15 cellular contexts compared by ENCODE assay signal in the genomic region with DNA sequence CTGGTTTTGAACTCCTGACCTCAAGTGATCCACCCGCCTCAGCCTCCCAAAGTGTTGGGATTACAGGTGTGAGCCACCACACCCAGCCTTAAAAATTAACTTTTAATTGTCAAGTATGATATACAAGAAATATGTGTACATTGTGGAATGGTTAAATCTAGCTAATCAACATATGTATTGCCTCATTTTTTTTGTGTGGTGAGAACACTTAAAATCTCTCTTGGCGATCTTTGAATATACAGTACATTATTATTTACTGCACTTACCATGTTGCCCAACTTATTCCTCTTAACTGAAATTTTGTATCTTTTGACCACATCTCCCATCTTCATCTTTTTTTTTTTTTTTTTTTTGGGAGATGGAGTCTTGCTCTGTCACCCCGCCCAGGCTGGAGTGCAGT. TPM values are rescaled to one million over a fixed set of nuclear protein-coding genes. Genes with fewer than 3 reads are reported as not detected.
A peak's percentile ranks its signal among the peaks of the same experiment; 100 is the strongest.
DNase-seq lines count a peak whose midpoint lies in the region; ATAC-seq and TF ChIP-seq lines count a peak whose summit lies in the region.
"Had no signal": no experiment of that assay in that cellular context is flagged by ENCODE, and none has a peak within 500 bp of the region (broad histone marks: within the 10 kb centered on the region; RNA-seq: fewer than 3 reads in every experiment).

No MANE protein-coding gene starts in this region.

- H3K79me2 ChIP-seq in PC-9 (ENCODE audit: low read depth) = peaks cover 84% of the 10 kb centered on the region

- BruUV-seq in Calu3 (replicated peaks; lab: Mats Ljungman, UMichigan) = no TSS peak
- no TSS peak for BruUV-seq in PC-9 (replicated peaks; lab: Mats Ljungman, UMichigan)

- no peak overlapping the region for H3K4me3 Mint-ChIP-seq in Calu3 (ENCODE audit: low read depth, unreplicated experiment)
- H3K4me3 Mint-ChIP-seq in immature natural killer cell = peak overlapping the region in 1 of 5 donors; percentile 7
- H3K4me3 Mint-ChIP-seq: B cell; stimulated activated naive CD8-positive, alpha-beta T cell treated with anti-CD3 and anti-CD28 coated beads, Interleukin-15, Interleukin-2, amounts not matched to agents 100 ng/mL and 50 ng/mL, for 24 hours had no signal

- peak overlapping the region; percentile 46 for H3K4me2 ChIP-seq in PC-9

- no peaks in the 10 kb centered on the region for H3K27me3 ChIP-seq in PC-9 (ENCODE audit: insufficient read depth, low read depth)
- H3K27me3 ChIP-seq in esophagus squamous epithelium = no peaks in the 10 kb centered on the region
- no peaks in the 10 kb centered on the region for H3K27me3 ChIP-seq in skeletal muscle tissue (ENCODE audit: control insufficient read depth in 3 of 3, insufficient read depth in 3 of 3, low read length in 3 of 3)

- H3K9ac ChIP-seq in skeletal muscle tissue (ENCODE audit: low read depth in 1 of 3, low read length in 3 of 3) = no peak overlapping the region

- H3K27me3 Mint-ChIP-seq in Calu3 (ENCODE audit: unreplicated experiment) (no peaks in the 10 kb centered on the region), immature natural killer cell (ENCODE audit: low read depth in 3 of 3) (peaks cover 0 to 4% (median 0%) of the 10 kb centered on the region in 3 donors)
- H3K27me3 Mint-ChIP-seq: B cell; stimulated activated naive CD8-positive, alpha-beta T cell treated with anti-CD3 and anti-CD28 coated beads, Interleukin-15, Interleukin-2, amounts not matched to agents 100 ng/mL and 50 ng/mL, for 24 hours had no signal

- DNase-seq in Calu3 = no peak
- DNase-seq in PC-9 = no peak
- no peak for DNase-seq in esophagus squamous epithelium (lab: John Stamatoyannopoulos, UW)
- no peak for DNase-seq in retina
- DNase-seq in immature natural killer cell = no peak
- DNase-seq: activated CD4-positive, alpha-beta T cell treated with anti-CD3 and anti-CD28 coated beads for 48 hours; DND-41; H7; NCI-H187 treated with DMSO at 0.1 percent for 48 hours; NCI-H524 had no signal

- ATAC-seq in GM18505 (IDR thresholded peaks at IDR 0.05; ENCODE audit: unreplicated experiment) (no peak), GM19035 (IDR thresholded peaks at IDR 0.05; ENCODE audit: unreplicated experiment) (no peak)

- H3K36me3 ChIP-seq in PC-9 (ENCODE audit: low read depth) = peaks cover 10% of the 10 kb centered on the region
- peaks cover 0 to 22% (median 0%) of the 10 kb centered on the region in 3 donors for H3K36me3 ChIP-seq in esophagus squamous epithelium
- H3K36me3 ChIP-seq in skeletal muscle tissue (ENCODE audit: control insufficient read depth in 3 of 3, insufficient read depth in 3 of 3, low read length in 3 of 3) = peaks cover 0 to 2% (median under 1%) of the 10 kb centered on the region in 3 donors

- H2AFZ ChIP-seq in PC-9 = no peak overlapping the region

- WGBS in esophagus squamous epithelium, 2 donors = 78 to 88% methylated on average over 2 to 3 of the region's 3 CpGs

- no peak for TF ChIP-seq POLR2A in esophagus squamous epithelium (IDR thresholded peaks at IDR 0.05)
- TF ChIP-seq POLR2A in GM18505 (IDR thresholded peaks at IDR 0.05; ENCODE audit: borderline replicate concordance, extremely low read depth, insufficient read depth, insufficient read length) = no peak

- peaks cover 87% of the 10 kb centered on the region for H3F3A ChIP-seq in PC-9 (ENCODE audit: insufficient read depth, low read depth)

- peaks cover 11% of the 10 kb centered on the region; the same call in 1 of the 2 replicates for H4K20me1 ChIP-seq in PC-9 (ENCODE audit: insufficient read depth)

- H3K9me3 ChIP-seq in PC-9 (ENCODE audit: insufficient read depth, low read depth) = no peaks in the 10 kb centered on the region
- no peaks in the 10 kb centered on the region for H3K9me3 ChIP-seq in esophagus squamous epithelium
- no peaks in the 10 kb centered on the region for H3K9me3 ChIP-seq in skeletal muscle tissue (ENCODE audit: control insufficient read depth in 3 of 3, low read length in 3 of 3)

- peaks cover 66% of the 10 kb centered on the region for H3K4me1 ChIP-seq in PC-9 (replicated peaks; ENCODE audit: insufficient read depth)
- peaks cover 7 to 77% (median 30%) of the 10 kb centered on the region in 3 donors for H3K4me1 ChIP-seq in esophagus squamous epithelium
- H3K4me1 ChIP-seq in skeletal muscle tissue (ENCODE audit: control insufficient read depth in 3 of 3, insufficient read depth in 3 of 3, low read length in 3 of 3) = peaks cover 31 to 50% (median 46%) of the 10 kb centered on the region in 3 donors

- H3K27ac Mint-ChIP-seq in Calu3 (ENCODE audit: unreplicated experiment) (peak overlapping the region; percentile 97), immature natural killer cell (peak overlapping the region in 2 of 6 donors; percentile 13 to 40)

- H3K4me3 ChIP-seq in PC-9 (no peak overlapping the region), esophagus squamous epithelium (no peak overlapping the region), skeletal muscle tissue (ENCODE audit: low read length in 3 of 3) (no peak overlapping the region)

- POLR2A ChIA-PET in PC-9 (lab: Charles Lee; ENCODE audit: unreplicated experiment) = no interaction called here

- peak overlapping the region; percentile 90 for H3K27ac ChIP-seq in PC-9
- peak overlapping the region; percentile 55 to 75 (median 69) for H3K27ac ChIP-seq in esophagus squamous epithelium
- peak overlapping the region; percentile 16 for H3K27ac ChIP-seq in skeletal muscle tissue (ENCODE audit: low read depth, low read length)

- H3K36me3 Mint-ChIP-seq in Calu3 (ENCODE audit: insufficient read depth, unreplicated experiment) (peaks cover 40% of the 10 kb centered on the region), immature natural killer cell (peaks cover 0 to 10% (median 0%) of the 10 kb centered on the region in 3 donors)

- H3K9me3 Mint-ChIP-seq in Calu3 (ENCODE audit: low read depth, unreplicated experiment) = no peaks in the 10 kb centered on the region
- no peaks in the 10 kb centered on the region for H3K9me3 Mint-ChIP-seq in immature natural killer cell
- H3K9me3 Mint-ChIP-seq: stimulated activated naive CD8-positive, alpha-beta T cell treated with anti-CD3 and anti-CD28 coated beads, Interleukin-15, Interleukin-2, amounts not matched to agents 100 ng/mL and 50 ng/mL, for 24 hours had no signal

- H3K4me1 Mint-ChIP-seq in Calu3 (ENCODE audit: low read depth, unreplicated experiment) (peaks cover 31% of the 10 kb centered on the region), immature natural killer cell (peaks cover 56 to 63% of the 10 kb centered on the region in 2 donors)

- H3K9me2 ChIP-seq in PC-9 (ENCODE audit: insufficient read depth) = no peaks in the 10 kb centered on the region

- intact Hi-C loops in Calu3 (cut with micrococcal nuclease; ENCODE audit: unreplicated experiment) (loop anchor here (5.0 kb wide), 1 partner anchor 35 kb away; no protein-coding TSS in a partner anchor), PC-9 (cut with micrococcal nuclease; ENCODE audit: unreplicated experiment) (no loop called here), esophagus squamous epithelium (cut with DNase I) (no loop called here)

- TF ChIP-seq CTCF in Calu3 (IDR thresholded peaks at IDR 0.05; ENCODE audit: unreplicated experiment) = no peak
- TF ChIP-seq CTCF in PC-9 (conservative IDR thresholded peaks at IDR 0.05) = no peak
- TF ChIP-seq CTCF in esophagus squamous epithelium (IDR thresholded peaks at IDR 0.05) = no peak

- CTCF ChIA-PET in Calu3 (lab: Charles Lee) (no interaction called here), PC-9 (lab: Charles Lee) (no interaction called here)

RNA-seq across cellular contexts. Expression of gene THRAP3, which starts 23.3 kb away (rescaled TPM):
- total RNA-seq in Calu3 (2022) = 97.5 and 99.4 TPM in 2 replicates
- 83.2 and 143 TPM in 2 replicates for total RNA-seq in PC-9 (2021)
- total RNA-seq in esophagus squamous epithelium = 10 to 100 TPM; 56.5 to 83.5 (median 73.6) TPM
- total RNA-seq in skeletal muscle tissue = 51.7 TPM
- polyA plus RNA-seq in immature natural killer cell = 100 to 1,000 TPM in 1 of 3 donors, 10 to 100 TPM in 2; 61.6 to 103 (median 70.7) TPM

RNA-seq across cellular contexts. Expression of gene SH3D21, which starts 58.6 kb away (rescaled TPM):
- total RNA-seq in Calu3 (2022) = 12.1 and 13.2 TPM in 2 replicates
- 18.3 and 25.9 TPM in 2 replicates for total RNA-seq in PC-9 (2021)
- total RNA-seq in esophagus squamous epithelium = 1 to 10 TPM; 2.8 to 9.7 (median 3.7) TPM
- total RNA-seq in skeletal muscle tissue = 0.52 TPM
- under 1 TPM in 2 of 3 donors, not detected in 1; 0.26 to 0.96 TPM for polyA plus RNA-seq in immature natural killer cell

Comparison
In these comparisons a context has a peak if more than half of its experiments do, and no peak if none do; other contexts are left out.
1. H3K27ac ChIP-seq: peak in every context shown above with its lines; median percentile 90 in PC-9; 69 in esophagus squamous epithelium; 16 in skeletal muscle tissue.